8 cellular contexts compared by ENCODE assay signal in genomic region chr16:87389914-87390313, GRCh38. TPM values are rescaled to one million over a fixed set of nuclear protein-coding genes. Genes with fewer than 3 reads are reported as not detected.
DNase-seq lines count a peak whose midpoint lies in the region; ATAC-seq and TF ChIP-seq lines count a peak whose summit lies in the region.
"Not testable (repeated sequence)": the region's sequence is repeated elsewhere in the genome, so short reads cannot be mapped to it uniquely, and the experiment has no call there.

No MANE protein-coding gene starts in this region.

- peak overlapping the region; percentile 14 to 47 (median 42) for H3K27ac Mint-ChIP-seq in CD4-positive, CD25-positive, alpha-beta regulatory T cell
- H3K27ac Mint-ChIP-seq in activated CD8-positive, alpha-beta T cell treated with anti-CD3 and anti-CD28 coated beads for 36 hours: peak overlapping the region; percentile 97
- H3K27ac Mint-ChIP-seq in activated naive CD8-positive, alpha-beta T cell: peak overlapping the region; percentile 69
- H3K27ac Mint-ChIP-seq in progenitor cell of endocrine pancreas (peak overlapping the region; percentile 85), type B pancreatic cell (peak overlapping the region; percentile 61)

- not testable (repeated sequence) for H3K27me3 Mint-ChIP-seq in CD4-positive, CD25-positive, alpha-beta regulatory T cell; activated CD8-positive, alpha-beta T cell treated with anti-CD3 and anti-CD28 coated beads for 36 hours; activated naive CD8-positive, alpha-beta T cell; progenitor cell of endocrine pancreas; type B pancreatic cell

- CTCF ChIA-PET in RWPE1 (lab: Yijun Ruan, JAX); activated CD8-positive, alpha-beta T cell treated with anti-CD3 and anti-CD28 coated beads for 36 hours (lab: Charles Lee): not testable (repeated sequence)

- H3K4me3 ChIP-seq in CD4-positive, CD25-positive, alpha-beta regulatory T cell (ENCODE audit: low read depth, low read length): not testable (repeated sequence)

- H3K9me3 ChIP-seq in CD4-positive, CD25-positive, alpha-beta regulatory T cell (ENCODE audit: control insufficient read depth in 2 of 2, low read length in 2 of 2): not testable (repeated sequence)

- DNase-seq in CD4-positive, CD25-positive, alpha-beta regulatory T cell; RWPE1 (ENCODE audit: low spot score); activated CD8-positive, alpha-beta T cell treated with anti-CD3 and anti-CD28 coated beads for 36 hours; epithelial cell of prostate (ENCODE audit: low read depth, low spot score); progenitor cell of endocrine pancreas (ENCODE audit: low spot score, unreplicated experiment); type B pancreatic cell (ENCODE audit: extremely low spot score, unreplicated experiment): not testable (repeated sequence)
- DNase-seq in mesenteric fat pad (ENCODE audit: low spot score): peak; percentile 65

- peak overlapping the region in 2 of 4 donors; percentile 75 to 79 for H3K4me3 Mint-ChIP-seq in CD4-positive, CD25-positive, alpha-beta regulatory T cell
- not testable (repeated sequence) for H3K4me3 Mint-ChIP-seq in activated CD8-positive, alpha-beta T cell treated with anti-CD3 and anti-CD28 coated beads for 36 hours; activated naive CD8-positive, alpha-beta T cell; progenitor cell of endocrine pancreas (ENCODE audit: low read depth)
- peak overlapping the region; percentile 35 for H3K4me3 Mint-ChIP-seq in type B pancreatic cell

- H3K4me1 ChIP-seq in CD4-positive, CD25-positive, alpha-beta regulatory T cell (ENCODE audit: control insufficient read depth, insufficient read depth, low read length, poor library complexity, severe bottlenecking): peaks cover 54% of the 10 kb centered on the region

- H3K36me3 Mint-ChIP-seq in CD4-positive, CD25-positive, alpha-beta regulatory T cell; activated naive CD8-positive, alpha-beta T cell; progenitor cell of endocrine pancreas (ENCODE audit: insufficient read depth); type B pancreatic cell: not testable (repeated sequence)
- H3K36me3 Mint-ChIP-seq in activated CD8-positive, alpha-beta T cell treated with anti-CD3 and anti-CD28 coated beads for 36 hours (ENCODE audit: low read depth): peaks cover 13% of the 10 kb centered on the region

- H3K9me3 Mint-ChIP-seq in CD4-positive, CD25-positive, alpha-beta regulatory T cell; activated CD8-positive, alpha-beta T cell treated with anti-CD3 and anti-CD28 coated beads for 36 hours; activated naive CD8-positive, alpha-beta T cell (ENCODE audit: low read depth); progenitor cell of endocrine pancreas (ENCODE audit: low read depth); type B pancreatic cell: not testable (repeated sequence)

- not testable (repeated sequence) for TF ChIP-seq CTCF in RWPE1 (conservative IDR thresholded peaks at IDR 0.05; ENCODE audit: low read depth); activated CD8-positive, alpha-beta T cell treated with anti-CD3 and anti-CD28 coated beads for 36 hours (IDR thresholded peaks at IDR 0.05); progenitor cell of endocrine pancreas (IDR thresholded peaks at IDR 0.05; ENCODE audit: unreplicated experiment); type B pancreatic cell (conservative IDR thresholded peaks at IDR 0.05)

- intact Hi-C loops in activated CD8-positive, alpha-beta T cell treated with anti-CD3 and anti-CD28 coated beads for 36 hours (cut with micrococcal nuclease): loop anchor here (5.0 kb wide), 1 partner anchor 73 kb away; the partner anchor contains the start of gene C16orf95

- POLR2A ChIA-PET in RWPE1 (lab: Yijun Ruan, JAX; ENCODE audit: low non-redundant PET): interaction anchor here (0.6 kb wide), 1 partner anchor 11 kb away, joined by 5 read pairs; no protein-coding TSS in a partner anchor
- POLR2A ChIA-PET in activated CD8-positive, alpha-beta T cell treated with anti-CD3 and anti-CD28 coated beads for 36 hours (lab: Charles Lee): interaction anchor here (3.2 kb wide), 1 partner anchor 72 kb away, joined by 19 read pairs; the partner anchor contains the start of gene C16orf95

- peaks cover 24 to 65% (median 47%) of the 10 kb centered on the region in 4 donors for H3K4me1 Mint-ChIP-seq in CD4-positive, CD25-positive, alpha-beta regulatory T cell
- peaks cover 51% of the 10 kb centered on the region for H3K4me1 Mint-ChIP-seq in activated CD8-positive, alpha-beta T cell treated with anti-CD3 and anti-CD28 coated beads for 36 hours (ENCODE audit: low read depth)
- peaks cover 60% of the 10 kb centered on the region for H3K4me1 Mint-ChIP-seq in activated naive CD8-positive, alpha-beta T cell (ENCODE audit: low read depth)
- peaks cover 38% of the 10 kb centered on the region for H3K4me1 Mint-ChIP-seq in progenitor cell of endocrine pancreas (ENCODE audit: low read depth)
- H3K4me1 Mint-ChIP-seq in type B pancreatic cell (ENCODE audit: unreplicated experiment): peaks cover 36% of the 10 kb centered on the region

- H3K36me3 ChIP-seq in CD4-positive, CD25-positive, alpha-beta regulatory T cell (ENCODE audit: control insufficient read depth, insufficient read depth, low read length): not testable (repeated sequence)

- not testable (repeated sequence) for H3K27me3 ChIP-seq in CD4-positive, CD25-positive, alpha-beta regulatory T cell (ENCODE audit: control insufficient read depth, insufficient read depth, low read length)

- ATAC-seq in CD4-positive, CD25-positive, alpha-beta regulatory T cell (ENCODE audit: low read depth in 2 of 2); activated CD8-positive, alpha-beta T cell treated with anti-CD3 and anti-CD28 coated beads for 36 hours: not testable (repeated sequence)

- H3K27ac ChIP-seq in CD4-positive, CD25-positive, alpha-beta regulatory T cell (ENCODE audit: insufficient read depth, low read length, poor library complexity, severe bottlenecking): peak overlapping the region; percentile 91
- H3K27ac ChIP-seq in RWPE1 (peak overlapping the region; percentile 92), epithelial cell of prostate (peak overlapping the region; percentile 96)

RNA-seq across cellular contexts. Expression of gene MAP1LC3B, which starts 2.2 kb away (rescaled TPM):
- 83.2 TPM for total RNA-seq in CD4-positive, CD25-positive, alpha-beta regulatory T cell
- 100 to 1,000 TPM; 123 to 158 (median 140) TPM for polyA plus RNA-seq in CD4-positive, CD25-positive, alpha-beta regulatory T cell
- total RNA-seq in activated CD8-positive, alpha-beta T cell treated with anti-CD3 and anti-CD28 coated beads for 36 hours: 10 to 100 TPM; 55.3 to 58.1 TPM
- total RNA-seq in mesenteric fat pad (78.6 TPM), progenitor cell of endocrine pancreas (44.1 and 46.2 TPM in 2 replicates), type B pancreatic cell (ENCODE audit: low replicate concordance) (44.4 and 58.5 TPM in 2 replicates)

RNA-seq across cellular contexts. Expression of gene FBXO31, which starts 6.3 kb away (rescaled TPM):
- total RNA-seq in CD4-positive, CD25-positive, alpha-beta regulatory T cell: 35.5 TPM
- polyA plus RNA-seq in CD4-positive, CD25-positive, alpha-beta regulatory T cell: 10 to 100 TPM; 18.8 to 29.2 (median 26.4) TPM
- total RNA-seq in activated CD8-positive, alpha-beta T cell treated with anti-CD3 and anti-CD28 coated beads for 36 hours: 10 to 100 TPM; 32.0 to 32.7 TPM
- 66.9 TPM for total RNA-seq in mesenteric fat pad
- 21.6 and 23.5 TPM in 2 replicates for total RNA-seq in progenitor cell of endocrine pancreas
- total RNA-seq in type B pancreatic cell (ENCODE audit: low replicate concordance): 26.5 and 35.1 TPM in 2 replicates

Comparison
In these comparisons a context has a peak if more than half of its experiments do, and no peak if none do; other contexts are left out.
1. H3K27ac Mint-ChIP-seq: peak in every context shown above with its lines; median percentile 97 in activated CD8-positive, alpha-beta T cell treated with anti-CD3 and anti-CD28 coated beads for 36 hours; 85 in progenitor cell of endocrine pancreas; 69 in activated naive CD8-positive, alpha-beta T cell; 61 in type B pancreatic cell; 42 in CD4-positive, CD25-positive, alpha-beta regulatory T cell.